In the genomic region with DNA sequence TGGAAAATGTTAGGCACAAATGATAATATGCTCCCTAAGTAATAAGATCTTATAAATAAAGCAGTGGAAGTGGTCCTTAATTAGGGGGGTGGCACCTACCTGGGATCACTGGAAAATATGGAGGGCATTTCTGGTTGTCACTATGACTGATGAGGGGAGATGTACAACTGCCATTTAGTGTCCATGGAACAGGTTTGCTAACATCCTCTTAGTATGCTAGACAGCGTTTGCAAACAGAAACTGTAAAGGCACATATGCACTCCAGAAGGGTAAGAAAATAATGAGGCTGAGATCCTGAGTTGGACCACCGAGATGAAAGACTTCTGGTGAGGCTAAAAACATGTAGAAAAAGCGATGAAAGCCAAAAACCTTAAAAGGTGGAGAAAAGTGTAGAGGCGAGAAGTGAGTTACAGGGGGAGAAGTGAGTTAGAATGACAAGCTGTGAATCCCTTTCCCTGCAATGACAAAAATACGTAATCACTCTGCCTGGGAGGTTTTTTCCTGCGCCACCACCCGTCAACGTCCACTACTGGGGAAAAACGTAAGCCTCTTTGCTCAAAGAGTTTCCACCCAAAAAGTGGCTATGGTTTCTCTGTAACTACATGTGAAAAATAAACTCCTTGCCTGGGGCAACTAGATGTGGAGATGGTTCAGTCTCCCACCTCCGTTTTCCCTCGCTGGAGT, we compare ENCODE assay signal across 8 cellular contexts. TPM values are rescaled to one million over a fixed set of nuclear protein-coding genes. Genes with fewer than 3 reads are reported as not detected.
DNase-seq lines count a peak whose midpoint lies in the region; ATAC-seq and TF ChIP-seq lines count a peak whose summit lies in the region.

No MANE protein-coding gene starts in this region.

- peak overlapping the region; percentile 100 for H3K27ac Mint-ChIP-seq in memory B cell

- H3K4me3 ChIP-seq in colonic mucosa, result peak overlapping the region; percentile 82
- H3K4me3 ChIP-seq in upper lobe of left lung, result peak overlapping the region; percentile 82 to 99 (median 90)

- no peak for TF ChIP-seq POLR2A in upper lobe of left lung (IDR thresholded peaks at IDR 0.05)

- H3K27me3 Mint-ChIP-seq in memory B cell, result no peaks in the 10 kb centered on the region

- H3K4me3 Mint-ChIP-seq in memory B cell, result peak overlapping the region; percentile 98

- 2 to 3% methylated on average over 11 of the region's 11 CpGs for WGBS in upper lobe of left lung, 2 donors

- peak; percentile 62 for DNase-seq in DMS53 (lab: John Stamatoyannopoulos, UW)
- peak; percentile 45 for DNase-seq in NOMO-1 treated with dmso at 0.1 percent for 144 hours (lab: John Stamatoyannopoulos, UW; ENCODE audit: unreplicated experiment)
- DNase-seq in colonic mucosa, result no peak
- DNase-seq in memory B cell (ENCODE audit: low spot score in 2 of 2), result peak; percentile 2 to 14
- DNase-seq in upper lobe of left lung, result no peak
- no peak for DNase-seq in NCI-H774 (lab: John Stamatoyannopoulos, UW)
- no peak for DNase-seq in central memory CD4-positive, alpha-beta T cell

- peak overlapping the region; percentile 86 to 94 for H3K9ac ChIP-seq in colonic mucosa (ENCODE audit: low read depth in 2 of 2, low read length in 2 of 2)

- H3K27ac ChIP-seq in colonic mucosa, result peak overlapping the region; percentile 94
- peak overlapping the region; percentile 87 to 94 (median 92) for H3K27ac ChIP-seq in upper lobe of left lung

- H3K4me1 Mint-ChIP-seq in memory B cell, result peaks cover 25% of the 10 kb centered on the region

- H3K36me3 ChIP-seq in colonic mucosa (no peaks in the 10 kb centered on the region), upper lobe of left lung (peaks cover 0 to 14% (median 5%) of the 10 kb centered on the region in 4 donors)

- H3K36me3 Mint-ChIP-seq in memory B cell, result no peaks in the 10 kb centered on the region

- ATAC-seq in GM21723 (IDR thresholded peaks at IDR 0.05; ENCODE audit: unreplicated experiment) (peak; percentile 2), memory B cell (ENCODE audit: low read depth) (peak; percentile 9), upper lobe of left lung (ENCODE audit: low FRiP score in 2 of 2) (peak in 1 of 2 donors; percentile 38)

- H3K9me3 ChIP-seq in colonic mucosa, result no peaks in the 10 kb centered on the region
- H3K9me3 ChIP-seq in upper lobe of left lung, result no peaks in the 10 kb centered on the region

- H3K4me1 ChIP-seq in colonic mucosa, result peaks cover 10% of the 10 kb centered on the region
- peaks cover 28 to 44% (median 36%) of the 10 kb centered on the region in 4 donors for H3K4me1 ChIP-seq in upper lobe of left lung

- TF ChIP-seq CTCF in colonic mucosa (IDR thresholded peaks at IDR 0.05) (no peak), upper lobe of left lung (IDR thresholded peaks at IDR 0.05) (no peak)

- intact Hi-C loops in colonic mucosa (cut with DNase I), result loop anchor here (10.0 kb wide), 1 partner anchor 200 kb away; a partner anchor contains a TSS

- no peak for TF ChIP-seq EP300 in upper lobe of left lung (IDR thresholded peaks at IDR 0.05)

- no peaks in the 10 kb centered on the region for H3K9me3 Mint-ChIP-seq in memory B cell

- no peaks in the 10 kb centered on the region for H3K27me3 ChIP-seq in colonic mucosa
- no peaks in the 10 kb centered on the region for H3K27me3 ChIP-seq in upper lobe of left lung

RNA-seq across cellular contexts. Expression of a gene that starts 0.8 kb away (rescaled TPM):
- 10 to 100 TPM; 27.4 to 27.5 TPM for total RNA-seq in colonic mucosa
- total RNA-seq in upper lobe of left lung, result 100 to 1,000 TPM in 2 of 6 donors, 10 to 100 TPM in 4; 36.8 to 173 (median 56.2) TPM

RNA-seq across cellular contexts. Expression of a gene that starts 0.8 kb away (rescaled TPM):
- 10 to 100 TPM; 38.9 to 41.5 TPM for total RNA-seq in colonic mucosa
- 10 to 100 TPM; 22.8 to 47.1 (median 40.9) TPM for total RNA-seq in upper lobe of left lung

Comparison
In these comparisons a context has a peak if more than half of its experiments do, and no peak if none do; other contexts are left out.
1. DNase-seq: peak in DMS53 (single experiment), NOMO-1 treated with dmso at 0.1 percent for 144 hours (single experiment) and memory B cell (2 of 2); none in colonic mucosa (single experiment), upper lobe of left lung (0 of 2), NCI-H774 (single experiment) and central memory CD4-positive, alpha-beta T cell (single experiment).